Comparison of ENCODE assay signal across 8 cellular contexts in the genomic region with DNA sequence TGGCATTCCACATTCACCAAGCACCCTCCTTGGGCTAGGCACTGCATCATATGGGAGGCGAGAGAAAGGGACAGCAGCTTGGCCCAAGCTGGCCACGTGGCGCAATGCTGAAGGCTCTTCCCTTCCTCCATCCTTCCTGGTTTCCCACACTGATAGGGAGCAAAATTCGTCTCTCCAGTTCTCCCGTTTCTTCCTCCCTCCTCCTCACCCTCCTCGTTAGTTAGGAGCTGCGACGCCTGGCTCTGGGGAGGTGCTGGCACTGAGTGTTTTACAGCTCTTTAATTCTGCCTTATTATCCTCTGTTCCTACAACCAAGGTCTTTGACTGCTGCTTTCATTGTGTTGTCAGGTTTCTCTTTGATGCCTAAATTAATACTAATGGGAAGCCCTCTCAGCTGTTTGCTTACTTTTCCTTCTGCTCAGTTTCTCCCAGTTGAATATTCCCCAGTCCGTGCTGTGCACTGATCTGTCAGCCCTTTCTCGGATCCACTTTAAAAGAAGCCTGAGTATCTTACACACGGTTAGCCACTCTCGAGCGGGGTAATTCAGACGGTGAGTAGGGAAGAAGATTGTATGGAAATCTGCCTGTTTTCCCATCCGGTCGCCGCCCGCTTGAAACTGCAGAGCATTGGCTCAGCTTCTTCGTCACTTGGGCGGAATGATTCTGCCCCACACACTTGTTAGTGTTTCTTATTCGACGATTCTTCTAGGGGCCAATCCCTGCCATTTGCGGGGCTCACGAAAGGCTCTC. TPM values are rescaled to one million over a fixed set of nuclear protein-coding genes. Genes with fewer than 3 reads are reported as not detected.
DNase-seq lines count a peak whose midpoint lies in the region; ATAC-seq, FAIRE-seq and TF ChIP-seq lines count a peak whose summit lies in the region.

No MANE protein-coding gene starts in this region.

- H3K27ac ChIP-seq in aorta (ENCODE audit: low read depth in 1 of 2, low read length in 2 of 2) = no peak overlapping the region

- FAIRE-seq in bronchial epithelial cell (lab: Jason Lieb, UNC) (no peak), GM12891 (lab: Jason Lieb, UNC) (no peak)

- DNase-seq in GM03348 (ENCODE audit: low spot score) = peak; percentile 55
- peak; percentile 18 for DNase-seq in bronchial epithelial cell (ENCODE audit: low read depth)
- DNase-seq in iPS DF 4.7 (ENCODE audit: extremely low read depth, low spot score) = peak; percentile 46
- DNase-seq in retina = peak; percentile 65
- DNase-seq in aorta = no peak
- no peak for DNase-seq in GM12891 (ENCODE audit: insufficient read length, low spot score)
- no peak for DNase-seq in NCI-H2081 (lab: John Stamatoyannopoulos, UW)
- DNase-seq in GOT3 (lab: John Stamatoyannopoulos, UW) = no peak

- H3K4me1 ChIP-seq in aorta (ENCODE audit: control insufficient read depth in 1 of 2, insufficient read depth in 2 of 2, low read length in 2 of 2) = no peaks in the 10 kb centered on the region

- no peaks in the 10 kb centered on the region for H3K9me3 ChIP-seq in aorta (ENCODE audit: control insufficient read depth, low read length)

- no peak for ATAC-seq in aorta (ENCODE audit: low FRiP score)

- 2 to 3% methylated on average over 24 of the region's 24 CpGs for WGBS in aorta, 2 donors

- intact Hi-C loops in aorta (cut with DNase I) = no loop called here

- no peak for TF ChIP-seq CTCF in bronchial epithelial cell (IDR thresholded peaks at IDR 0.05; ENCODE audit: insufficient read depth, low read length, severe bottlenecking)

- H3K27me3 ChIP-seq in bronchial epithelial cell (ENCODE audit: control insufficient read depth, insufficient read depth, low read length) (no peaks in the 10 kb centered on the region), aorta (ENCODE audit: control insufficient read depth in 1 of 2, insufficient read depth in 2 of 2, low read length in 1 of 2) (no peaks in the 10 kb centered on the region)

- TF ChIP-seq POLR2A in GM12891 (IDR thresholded peaks at IDR 0.05; ENCODE audit: low read depth, low read length) = no peak

- no peaks in the 10 kb centered on the region for H3K36me3 ChIP-seq in bronchial epithelial cell (ENCODE audit: control insufficient read depth, insufficient read depth, low read length)
- no peaks in the 10 kb centered on the region for H3K36me3 ChIP-seq in aorta (ENCODE audit: control insufficient read depth in 1 of 2, insufficient read depth in 2 of 2, low read length in 1 of 2)

- H3K4me3 ChIP-seq in bronchial epithelial cell (ENCODE audit: low read depth, low read length) = peak overlapping the region; percentile 2
- no peak overlapping the region for H3K4me3 ChIP-seq in aorta (ENCODE audit: low read length in 2 of 2)

TF ChIP-seq in GM12891, 5 proteins besides CTCF, POLR2A, EP300 and RAD21:
- no peak for TF ChIP-seq POU2F2 (IDR thresholded peaks at IDR 0.05; ENCODE audit: low read depth, low read length)

RNA-seq across cellular contexts. Expression of a gene that starts 56.2 kb away (rescaled TPM):
- total RNA-seq in bronchial epithelial cell (49.2 and 58.4 TPM in 2 replicates), aorta (10 to 100 TPM; 12.0 to 13.7 TPM)
- polyA plus RNA-seq in aorta = 10 to 100 TPM; 11.9 to 18.3 TPM
- polyA plus RNA-seq in GM12891 (2012; ENCODE audit: low read depth, missing spikeins) = 18.7 TPM

Comparison
In these comparisons a context has a peak if more than half of its experiments do, and no peak if none do; other contexts are left out.
1. DNase-seq: peak in GM03348 (single experiment), bronchial epithelial cell (single experiment), iPS DF 4.7 (single experiment) and retina (single experiment); none in aorta (0 of 2), GM12891 (single experiment), NCI-H2081 (0 of 2) and GOT3 (single experiment).